In the genomic region with DNA sequence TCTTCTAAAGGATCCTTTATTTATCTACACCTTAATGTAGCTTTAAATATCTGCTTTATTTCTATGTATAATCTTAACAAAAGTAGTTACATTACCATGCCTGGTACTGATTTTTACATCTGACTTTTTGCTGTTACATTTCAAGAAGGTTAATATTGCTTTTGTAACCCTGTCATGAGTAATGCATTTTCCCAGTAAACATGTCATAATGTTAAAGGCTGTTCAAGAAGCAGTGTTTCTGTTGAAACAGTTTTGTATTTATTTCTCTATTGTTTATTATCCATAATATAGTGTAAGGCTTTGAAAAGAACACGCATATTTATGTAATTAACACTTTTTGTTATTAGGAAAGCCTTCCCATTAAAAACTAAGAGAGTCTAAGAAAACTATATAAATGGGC, we compare ENCODE assay signal across 24 cellular contexts.
A peak's percentile ranks its signal among the peaks of the same experiment; 100 is the strongest.
DNase-seq lines count a peak whose midpoint lies in the region; ATAC-seq, FAIRE-seq and TF ChIP-seq lines count a peak whose summit lies in the region.
"Had no signal": no experiment of that assay in that cellular context is flagged by ENCODE, and none has a peak within 500 bp of the region (broad histone marks: within the 10 kb centered on the region; RNA-seq: fewer than 3 reads in every experiment).

No MANE protein-coding gene starts in this region.

- CTCF ChIA-PET in endothelial cell of umbilical vein (lab: Charles Lee): interaction anchor here (1.0 to 1.2 kb wide), 4 partner anchors 9 to 89 kb away, joined by 3 to 4 read pairs (median 3); no protein-coding TSS in a partner anchor

- H3F3A ChIP-seq in neural cell (ENCODE audit: insufficient read depth, low read length, poor library complexity, severe bottlenecking): no peaks in the 10 kb centered on the region

- TF ChIP-seq RAD21 in neural cell (conservative IDR thresholded peaks at IDR 0.05): no peak

- TF ChIP-seq CTCF in endothelial cell of umbilical vein (IDR thresholded peaks at IDR 0.05; ENCODE audit: extremely low read depth in 1 of 2, insufficient read depth in 1 of 2, low read depth in 1 of 2, low read length in 2 of 2): no peak
- no peak for TF ChIP-seq CTCF in neural cell (IDR thresholded peaks at IDR 0.05; ENCODE audit: poor library complexity, severe bottlenecking)
- TF ChIP-seq CTCF in tibial nerve (IDR thresholded peaks at IDR 0.05): no peak

- DNase-seq in endothelial cell of umbilical vein (ENCODE audit: low read depth, low spot score) (peak; percentile 47), tibial nerve (ENCODE audit: low spot score in 2 of 2) (no peak), MG63 (no peak)
- DNase-seq in activated naive CD4-positive, alpha-beta T cell treated with anti-CD3 and anti-CD28 coated beads, Interleukin-2, amount 50 U/mL, for 16 hours: no peak
- DNase-seq: Caco-2; CD8-positive, alpha-beta T cell; EL; GDM1; Karpas-422; NCI-H1105; NCI-H2029; NCI-H446; NCI-H524 treated with DMSO at 0.1 percent for 48 hours; NCI-H82; NK-92 treated with Interleukin-12 subunit alpha and Interleukin-12 subunit beta, amount 100 ng/mL, for 24 hours; Right ventricle myocardium superior; RPMI8226 had no signal

- peak overlapping the region; percentile 51 for H3K4me2 ChIP-seq in endothelial cell of umbilical vein (ENCODE audit: insufficient read depth, low read length)
- H3K4me2 ChIP-seq in neural cell (ENCODE audit: low read length): no peak overlapping the region
- H3K4me2 ChIP-seq: A549 had no signal

- H4K20me1 ChIP-seq in endothelial cell of umbilical vein (replicated peaks; ENCODE audit: control insufficient read depth, extremely low read depth, insufficient read depth, low read length) (no peaks in the 10 kb centered on the region), neural cell (ENCODE audit: insufficient read depth) (no peaks in the 10 kb centered on the region)

- TF ChIP-seq POLR2A in endothelial cell of umbilical vein (IDR thresholded peaks at IDR 0.05; ENCODE audit: low read depth, low read length) (no peak), tibial nerve (IDR thresholded peaks at IDR 0.05) (no peak)

- H2AFZ ChIP-seq in endothelial cell of umbilical vein (ENCODE audit: low read depth, low read length) (peak overlapping the region; percentile 48), neural cell (ENCODE audit: low read depth, low read length) (no peak overlapping the region)

- H3K4me3 ChIP-seq in endothelial cell of umbilical vein (replicated peaks in 1 of 3; ENCODE audit: insufficient read depth in 1 of 3, low read depth in 1 of 3, low read length in 3 of 3) (no peak overlapping the region), neural cell (ENCODE audit: low read length) (no peak overlapping the region), tibial nerve (no peak overlapping the region), MG63 (no peak overlapping the region)
- H3K4me3 ChIP-seq: A549 had no signal

- H3K27ac ChIP-seq in angular gyrus (ENCODE audit: low read depth, low read length): peak overlapping the region; percentile 26
- no peak overlapping the region for H3K27ac ChIP-seq in endothelial cell of umbilical vein (ENCODE audit: insufficient read depth, low read depth, low read length)
- H3K27ac ChIP-seq in neural cell (ENCODE audit: low read length): no peak overlapping the region
- H3K27ac ChIP-seq in tibial nerve: peak overlapping the region in 3 of 4 donors; percentile 20 to 78 (median 69)
- H3K27ac ChIP-seq: A549, C4-2B had no signal

- no peak for FAIRE-seq in endothelial cell of umbilical vein (lab: Jason Lieb, UNC)
- FAIRE-seq: A549, GM12891, HepG2 had no signal

- TF ChIP-seq EP300 in neural cell (conservative IDR thresholded peaks at IDR 0.05; ENCODE audit: poor library complexity, severe bottlenecking) (peak; percentile 26), tibial nerve (IDR thresholded peaks at IDR 0.05) (no peak)

- H3K9me3 ChIP-seq in endothelial cell of umbilical vein (replicated peaks; ENCODE audit: control insufficient read depth, insufficient read depth, low read length) (no peaks in the 10 kb centered on the region), neural cell (ENCODE audit: low read length) (no peaks in the 10 kb centered on the region), tibial nerve (no peaks in the 10 kb centered on the region), MG63 (no peaks in the 10 kb centered on the region)
- H3K9me3 ChIP-seq: A549, Caco-2 had no signal

- H3K36me3 ChIP-seq in endothelial cell of umbilical vein (ENCODE audit: control insufficient read depth in 2 of 2, extremely low read depth in 1 of 2, insufficient read depth in 2 of 2, low read length in 2 of 2) (no peaks in the 10 kb centered on the region), neural cell (ENCODE audit: insufficient read depth, low read length) (no peaks in the 10 kb centered on the region), tibial nerve (no peaks in the 10 kb centered on the region), MG63 (no peaks in the 10 kb centered on the region)

- WGBS in tibial nerve, 2 donors: 43 to 56% methylated on average over 1 of the region's 1 CpG

- no peaks in the 10 kb centered on the region for H3K9me2 ChIP-seq in neural cell (ENCODE audit: insufficient read depth, low read length)

- H3K27me3 ChIP-seq in endothelial cell of umbilical vein (ENCODE audit: control insufficient read depth in 2 of 2, insufficient read depth in 2 of 2, low read length in 2 of 2) (no peaks in the 10 kb centered on the region), neural cell (ENCODE audit: insufficient read depth, low read depth, low read length) (no peaks in the 10 kb centered on the region), tibial nerve (no peaks in the 10 kb centered on the region), MG63 (peaks cover under 1% of the 10 kb centered on the region; the same call in 1 of the 2 replicates)

- H3K4me1 ChIP-seq in endothelial cell of umbilical vein (ENCODE audit: control insufficient read depth, extremely low read depth, insufficient read depth, low read length) (peaks cover 19% of the 10 kb centered on the region), tibial nerve (peaks cover 0 to 13% (median 6%) of the 10 kb centered on the region in 4 donors)
- H3K4me1 ChIP-seq: A549, Caco-2 had no signal

- intact Hi-C loops in endothelial cell of umbilical vein (cut with micrococcal nuclease): no loop called here

- dilution Hi-C loops in endothelial cell of umbilical vein (cut with MboI; ENCODE audit: extremely low pct_ligation_motif_present, low sequenced_read_pairs): no loop called here

- POLR2A ChIA-PET in endothelial cell of umbilical vein (lab: Charles Lee): no interaction called here

- H3K9me1 ChIP-seq in endothelial cell of umbilical vein (replicated peaks; ENCODE audit: control insufficient read depth, extremely low read depth, insufficient read depth, low read length): no peaks in the 10 kb centered on the region

- no peaks in the 10 kb centered on the region for H3K79me2 ChIP-seq in endothelial cell of umbilical vein (ENCODE audit: control insufficient read depth, insufficient read depth, low read length)
- peaks cover 29% of the 10 kb centered on the region for H3K79me2 ChIP-seq in neural cell (replicated peaks; ENCODE audit: insufficient read depth, low read length)

- H3K9ac ChIP-seq in endothelial cell of umbilical vein (replicated peaks; ENCODE audit: extremely low read depth, insufficient read depth, low read length) (peak overlapping the region; percentile 16), neural cell (ENCODE audit: low read length) (no peak overlapping the region)

- BruUV-seq in endothelial cell of umbilical vein (replicated peaks; lab: Mats Ljungman, UMichigan): no TSS peak

- no peak for ATAC-seq in GM19351 (IDR thresholded peaks at IDR 0.05; ENCODE audit: unreplicated experiment)
- ATAC-seq: A549; CD8-positive, alpha-beta T cell; HepG2 had no signal

TF ChIP-seq in endothelial cell of umbilical vein, 7 proteins besides CTCF, POLR2A, EP300 and RAD21:
- TF ChIP-seq GATA2 (IDR thresholded peaks at IDR 0.05; ENCODE audit: insufficient read depth, insufficient read length, low read depth, low read length) (no peak), MYC (IDR thresholded peaks at IDR 0.05; ENCODE audit: low read depth, low read length) (no peak), FOS (IDR thresholded peaks at IDR 0.05; ENCODE audit: borderline replicate concordance, insufficient read depth, low read length) (no peak), JUN (IDR thresholded peaks at IDR 0.05; ENCODE audit: borderline replicate concordance, insufficient read depth, insufficient read length, low read depth) (no peak), EZH2 (IDR thresholded peaks at IDR 0.05; ENCODE audit: borderline replicate concordance, low read depth, low read length, severe bottlenecking) (no peak), POLR2AphosphoS5 (IDR thresholded peaks at IDR 0.05; ENCODE audit: insufficient read depth, low read depth, low read length) (no peak)
- TF ChIP-seq, protein P1, sequence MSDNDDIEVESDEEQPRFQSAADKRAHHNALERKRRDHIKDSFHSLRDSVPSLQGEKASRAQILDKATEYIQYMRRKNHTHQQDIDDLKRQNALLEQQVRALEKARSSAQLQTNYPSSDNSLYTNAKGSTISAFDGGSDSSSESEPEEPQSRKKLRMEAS (IDR thresholded peaks at IDR 0.05; ENCODE audit: insufficient read depth, insufficient read length): no peak

TF ChIP-seq in neural cell, 6 proteins besides CTCF, POLR2A, EP300 and RAD21:
- TF ChIP-seq POLR2AphosphoS5 (IDR thresholded peaks at IDR 0.05): peak; percentile 54
- no peak for TF ChIP-seq MXI1 (conservative IDR thresholded peaks at IDR 0.05; ENCODE audit: poor library complexity, severe bottlenecking)

Comparison
In these comparisons a context has a peak if more than half of its experiments do, and no peak if none do; other contexts are left out.
1. H3K27ac ChIP-seq: peak in angular gyrus (single experiment) and tibial nerve (3 of 4); none in endothelial cell of umbilical vein (single experiment) and neural cell (single experiment).